Comparison of ENCODE assay signal across 11 cellular contexts in genomic region chr1:155466996-155467395, GRCh38.
DNase-seq lines count a peak whose midpoint lies in the region; ATAC-seq and TF ChIP-seq lines count a peak whose summit lies in the region.
"Had no signal": no experiment of that assay in that cellular context is flagged by ENCODE, and none has a peak within 500 bp of the region (broad histone marks: within the 10 kb centered on the region; RNA-seq: fewer than 3 reads in every experiment).

No MANE protein-coding gene starts in this region.

- H2AK5ac ChIP-seq in trophoblast cell (ENCODE audit: low read length), result no peak overlapping the region

- H3K4me3 ChIP-seq in epithelial cell of proximal tubule (ENCODE audit: low read depth, low read length) (no peak overlapping the region), trophoblast cell (ENCODE audit: low read depth, low read length) (no peak overlapping the region), ascending aorta (no peak overlapping the region)

- no peak overlapping the region for H2BK5ac ChIP-seq in trophoblast cell (ENCODE audit: low read depth, low read length, poor library complexity)

- no peaks in the 10 kb centered on the region for H3K27me3 ChIP-seq in trophoblast cell (ENCODE audit: insufficient read depth, low read length)
- H3K27me3 ChIP-seq in ascending aorta, result no peaks in the 10 kb centered on the region

- H2BK120ac ChIP-seq in trophoblast cell (ENCODE audit: insufficient read depth, low read length, poor library complexity), result no peak overlapping the region

- H3K36me3 ChIP-seq in trophoblast cell (ENCODE audit: control insufficient read depth in 1 of 2, insufficient read depth in 2 of 2, low read length in 2 of 2), result peaks cover 1 to 4% of the 10 kb centered on the region in 2 experiments
- H3K36me3 ChIP-seq in ascending aorta, result peaks cover 10 to 11% of the 10 kb centered on the region in 2 donors

- intact Hi-C loops in ascending aorta (cut with DNase I), result loop anchor here (5.0 kb wide), 1 partner anchor 95 kb away; the partner anchor contains the start of gene ASH1L

- H3K18ac ChIP-seq in trophoblast cell (ENCODE audit: low read length), result no peak overlapping the region

- ATAC-seq in HG03196 (IDR thresholded peaks at IDR 0.05; ENCODE audit: unreplicated experiment), result no peak

- no peak overlapping the region for H4K91ac ChIP-seq in trophoblast cell (ENCODE audit: low read depth, low read length)

- H3K27ac ChIP-seq in trophoblast cell (ENCODE audit: low read depth, low read length), result no peak overlapping the region
- no peak overlapping the region for H3K27ac ChIP-seq in ascending aorta

- H3K9me3 ChIP-seq in trophoblast cell (ENCODE audit: insufficient read depth, low read depth, low read length) (peaks cover 1% of the 10 kb centered on the region), ascending aorta (no peaks in the 10 kb centered on the region)

- no peak overlapping the region for H4K12ac ChIP-seq in trophoblast cell (ENCODE audit: low read depth, low read length)

- H3K4me1 ChIP-seq in trophoblast cell (ENCODE audit: control insufficient read depth in 1 of 2, insufficient read depth in 2 of 2, low read length in 2 of 2) (no peaks in the 10 kb centered on the region), ascending aorta (peaks cover 0 to 25% of the 10 kb centered on the region in 2 donors)

- no peak overlapping the region for H3K9ac ChIP-seq in trophoblast cell (ENCODE audit: low read length)

- H3K14ac ChIP-seq in trophoblast cell (ENCODE audit: low read length), result no peak overlapping the region

- H3K23ac ChIP-seq in trophoblast cell (ENCODE audit: low read length), result no peak overlapping the region

- DNase-seq in ELR (ENCODE audit: low read depth), result peak; percentile 92
- peak; percentile 49 for DNase-seq in RKO (ENCODE audit: low spot score)
- DNase-seq in epithelial cell of proximal tubule (ENCODE audit: low read depth), result peak; percentile 77
- peak; percentile 9 to 69 for DNase-seq in trophoblast cell
- DNase-seq in ascending aorta (ENCODE audit: low spot score in 2 of 2), result no peak
- no peak for DNase-seq in stimulated activated CD4-positive, alpha-beta T cell treated with anti-CD3 and anti-CD28 coated beads, Interleukin-4, amount 100 ng/mL, for 24 hours
- no peak for DNase-seq in CD1c-positive myeloid dendritic cell (ENCODE audit: extremely low spot score)
- DNase-seq: activated CD4-positive, alpha-beta T cell treated with anti-CD3 and anti-CD28 coated beads, Interleukin-2, amount 50 U/mL, for 1 hour; GOT3; NCI-H774 had no signal

- H3K79me1 ChIP-seq in trophoblast cell (ENCODE audit: low read length), result no peaks in the 10 kb centered on the region

- no peak overlapping the region for H3K4ac ChIP-seq in trophoblast cell (ENCODE audit: low read depth, low read length)

- H3K79me2 ChIP-seq in trophoblast cell (ENCODE audit: control insufficient read depth, insufficient read depth, low read length, poor library complexity), result no peaks in the 10 kb centered on the region

- no peak overlapping the region for H3K4me2 ChIP-seq in trophoblast cell (ENCODE audit: low read length)

- TF ChIP-seq CTCF in epithelial cell of proximal tubule (conservative IDR thresholded peaks at IDR 0.05; ENCODE audit: low read depth, low read length) (no peak), ascending aorta (IDR thresholded peaks at IDR 0.05) (no peak)

- no peak overlapping the region for H4K8ac ChIP-seq in trophoblast cell (ENCODE audit: low read depth, low read length)

- no peak overlapping the region for H2BK12ac ChIP-seq in trophoblast cell (ENCODE audit: low read length)

- no peak overlapping the region for H2AFZ ChIP-seq in trophoblast cell (ENCODE audit: insufficient read depth, low read length, poor library complexity)

Comparison
In these comparisons a context has a peak if more than half of its experiments do, and no peak if none do; other contexts are left out.
1. DNase-seq: peak in ELR (single experiment), RKO (single experiment), epithelial cell of proximal tubule (single experiment) and trophoblast cell (2 of 2); none in ascending aorta (0 of 2), stimulated activated CD4-positive, alpha-beta T cell treated with anti-CD3 and anti-CD28 coated beads, Interleukin-4, amount 100 ng/mL, for 24 hours (single experiment) and CD1c-positive myeloid dendritic cell (single experiment).